In the genomic region with DNA sequence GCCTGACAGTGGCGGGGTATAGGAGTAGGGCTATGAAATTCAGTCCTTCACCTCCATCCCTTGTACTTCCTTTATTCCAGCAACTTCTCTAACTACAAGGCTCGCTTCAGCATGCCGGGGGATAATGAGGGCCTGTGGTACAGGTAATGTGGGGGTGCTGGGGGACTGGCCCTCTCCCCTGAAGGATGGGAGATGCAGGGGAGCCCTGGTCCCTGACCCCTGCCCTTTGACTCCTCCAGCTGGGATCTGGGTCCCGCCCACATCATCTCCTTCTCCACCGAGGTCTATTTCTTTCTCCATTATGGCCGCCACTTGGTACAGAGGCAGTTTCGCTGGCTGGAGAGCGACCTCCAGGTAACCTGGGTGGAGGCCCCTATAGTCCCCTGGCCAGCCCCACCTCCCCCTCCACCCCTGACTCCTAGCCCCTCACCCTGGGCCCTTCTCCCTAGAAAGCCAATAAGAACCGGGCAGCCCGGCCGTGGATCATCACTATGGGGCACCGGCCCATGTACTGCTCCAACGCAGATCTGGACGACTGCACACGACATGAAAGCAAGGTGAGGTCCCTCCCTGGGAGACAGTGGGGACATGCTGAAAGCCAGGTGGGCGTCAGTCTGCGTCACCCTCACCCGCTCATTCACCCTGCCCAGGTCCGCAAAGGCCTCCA, we compare ENCODE assay signal across 36 cellular contexts. TPM values are rescaled to one million over a fixed set of nuclear protein-coding genes. Genes with fewer than 3 reads are reported as not detected.
"Had no signal": no experiment of that assay in that cellular context is flagged by ENCODE, and none has a peak within 500 bp of the region (broad histone marks: within the 10 kb centered on the region; RNA-seq: fewer than 3 reads in every experiment).

No MANE protein-coding gene starts in this region.

- H3K4me1 ChIP-seq: gastroesophageal sphincter, heart right ventricle had no signal

- ATAC-seq: activated naive CD4-positive, alpha-beta T cell treated with anti-CD3 and anti-CD28 coated beads, Interleukin-2, amount 50 U/mL, for 72 hours; activated T-cell treated with anti-CD3 and anti-CD28 coated beads, Interleukin-2, amount 50 U/mL, for 72 hours; effector memory CD8-positive, alpha-beta T cell; gastroesophageal sphincter; WTC11 had no signal

- H3K4me3 ChIP-seq: coronary artery, dorsolateral prefrontal cortex, esophagus squamous epithelium, gastroesophageal sphincter, heart right ventricle had no signal

- H3K27ac ChIP-seq: brain microvascular endothelial cell, coronary artery, epithelial cell of prostate, esophagus squamous epithelium, gastroesophageal sphincter, heart right ventricle, VCaP had no signal

- DNase-seq: activated CD4-positive, alpha-beta memory T cell treated with anti-CD3 and anti-CD28 coated beads, Interleukin-2, amount 10 ng/mL, durations not matched to agents 7 days and 5 days; activated CD4-positive, alpha-beta T cell treated with anti-CD3 and anti-CD28 coated beads for 1 hour; activated CD4-positive, alpha-beta T cell treated with anti-CD3 and anti-CD28 coated beads for 4 hours; activated CD4-positive, alpha-beta T cell treated with anti-CD3 and anti-CD28 coated beads, Interleukin-2, amount 10 ng/mL, durations not matched to agents 7 days and 5 days; activated CD4-positive, alpha-beta T cell treated with anti-CD3 and anti-CD28 coated beads, Interleukin-2, amount 50 U/mL, for 4 hours; activated CD8-positive, alpha-beta memory T cell treated with anti-CD3 and anti-CD28 coated beads, Interleukin-2, amount 50 U/mL, for 48 hours; activated gamma-delta T cell; activated naive CD4-positive, alpha-beta T cell; activated naive CD4-positive, alpha-beta T cell treated with anti-CD3 and anti-CD28 coated beads, Interleukin-2, amount 10 ng/mL, durations not matched to agents 7 days and 5 days; activated T-cell treated with anti-CD3 and anti-CD28 coated beads for 4 hours; activated T-cell treated with anti-CD3 and anti-CD28 coated beads, Interleukin-2, amount 50 U/mL, for 24 hours; activated T-cell treated with anti-CD3 and anti-CD28 coated beads, Interleukin-2, amount 50 U/mL, for 72 hours; amniotic stem cell; anterior cingulate cortex; brain microvascular endothelial cell; dorsolateral prefrontal cortex; effector memory CD8-positive, alpha-beta T cell; esophagus squamous epithelium; foreskin melanocyte; heart right ventricle; T-helper 2 cell had no signal

- H3K9me3 Mint-ChIP-seq: activated CD4-positive, alpha-beta memory T cell treated with anti-CD3 and anti-CD28 coated beads, Interleukin-2, amount 10 ng/mL, durations not matched to agents 7 days and 5 days; activated CD4-positive, alpha-beta T cell treated with anti-CD3 and anti-CD28 coated beads, Interleukin-2, amount 10 ng/mL, durations not matched to agents 7 days and 5 days; activated naive CD4-positive, alpha-beta T cell treated with anti-CD3 and anti-CD28 coated beads, Interleukin-2, amount 10 ng/mL, durations not matched to agents 7 days and 5 days; activated naive CD4-positive, alpha-beta T cell treated with anti-CD3 and anti-CD28 coated beads, Interleukin-2, amount 50 U/mL, for 72 hours; activated T-cell treated with anti-CD3 and anti-CD28 coated beads, Interleukin-2, amount 50 U/mL, for 24 hours; activated T-cell treated with anti-CD3 and anti-CD28 coated beads, Interleukin-2, amount 50 U/mL, for 72 hours; central memory CD8-positive, alpha-beta T cell; dendritic cell treated with granulocyte-macrophage colony-stimulating factor and Interleukin-4, amounts not matched to agents 40 ng/mL and 50 ng/mL, for 4 days; effector memory CD8-positive, alpha-beta T cell had no signal

- H3K27ac Mint-ChIP-seq: activated CD4-positive, alpha-beta memory T cell treated with anti-CD3 and anti-CD28 coated beads, Interleukin-2, amount 10 ng/mL, durations not matched to agents 7 days and 5 days; activated CD4-positive, alpha-beta T cell treated with anti-CD3 and anti-CD28 coated beads, Interleukin-2, amount 10 ng/mL, durations not matched to agents 7 days and 5 days; activated naive CD4-positive, alpha-beta T cell treated with anti-CD3 and anti-CD28 coated beads, Interleukin-2, amount 10 ng/mL, durations not matched to agents 7 days and 5 days; activated T-cell treated with anti-CD3 and anti-CD28 coated beads, Interleukin-2, amount 50 U/mL, for 24 hours; activated T-cell treated with anti-CD3 and anti-CD28 coated beads, Interleukin-2, amount 50 U/mL, for 72 hours; dendritic cell treated with granulocyte-macrophage colony-stimulating factor and Interleukin-4, amounts not matched to agents 40 ng/mL and 50 ng/mL, for 4 days; effector memory CD8-positive, alpha-beta T cell; WTC11 had no signal

- H3K9me3 ChIP-seq: esophagus squamous epithelium, gastroesophageal sphincter, heart right ventricle had no signal

- H3K4me3 Mint-ChIP-seq: activated CD4-positive, alpha-beta memory T cell treated with anti-CD3 and anti-CD28 coated beads, Interleukin-2, amount 10 ng/mL, durations not matched to agents 7 days and 5 days; activated CD4-positive, alpha-beta T cell treated with anti-CD3 and anti-CD28 coated beads, Interleukin-2, amount 10 ng/mL, durations not matched to agents 7 days and 5 days; activated naive CD4-positive, alpha-beta T cell treated with anti-CD3 and anti-CD28 coated beads, Interleukin-2, amount 10 ng/mL, durations not matched to agents 7 days and 5 days; activated T-cell treated with anti-CD3 and anti-CD28 coated beads, Interleukin-2, amount 50 U/mL, for 24 hours; activated T-cell treated with anti-CD3 and anti-CD28 coated beads, Interleukin-2, amount 50 U/mL, for 72 hours; central memory CD8-positive, alpha-beta T cell; dendritic cell treated with granulocyte-macrophage colony-stimulating factor and Interleukin-4, amounts not matched to agents 40 ng/mL and 50 ng/mL, for 4 days; effector memory CD8-positive, alpha-beta T cell; WTC11 had no signal

- H3K36me3 ChIP-seq: brain microvascular endothelial cell, esophagus squamous epithelium, gastroesophageal sphincter, heart right ventricle had no signal

- H3K4me1 Mint-ChIP-seq: activated CD4-positive, alpha-beta memory T cell treated with anti-CD3 and anti-CD28 coated beads, Interleukin-2, amount 10 ng/mL, durations not matched to agents 7 days and 5 days; activated CD4-positive, alpha-beta T cell treated with anti-CD3 and anti-CD28 coated beads, Interleukin-2, amount 10 ng/mL, durations not matched to agents 7 days and 5 days; activated naive CD4-positive, alpha-beta T cell treated with anti-CD3 and anti-CD28 coated beads, Interleukin-2, amount 10 ng/mL, durations not matched to agents 7 days and 5 days; central memory CD8-positive, alpha-beta T cell had no signal

- H3K36me3 Mint-ChIP-seq: activated naive CD4-positive, alpha-beta T cell treated with anti-CD3 and anti-CD28 coated beads, Interleukin-2, amount 10 ng/mL, durations not matched to agents 7 days and 5 days; activated naive CD4-positive, alpha-beta T cell treated with anti-CD3 and anti-CD28 coated beads, Interleukin-2, amount 50 U/mL, for 72 hours had no signal

RNA-seq across cellular contexts. Expression of gene ACP7, which starts 16.5 kb away (rescaled TPM):
- total RNA-seq: activated CD4-positive, alpha-beta memory T cell treated with anti-CD3 and anti-CD28 coated beads, Interleukin-2, amount 10 ng/mL, durations not matched to agents 7 days and 5 days; activated CD4-positive, alpha-beta T cell treated with anti-CD3 and anti-CD28 coated beads, Interleukin-2, amount 10 ng/mL, durations not matched to agents 7 days and 5 days; activated T-cell treated with anti-CD3 and anti-CD28 coated beads, Interleukin-2, amount 50 U/mL, for 72 hours; astrocyte; cardiac septum; cerebellum; fibroblast of lung; fibroblast of villous mesenchyme; glomerular endothelial cell; heart right ventricle; T-helper 1 cell treated with Interleukin-12 subunit alpha and Interleukin-12 subunit beta and Interleukin-4 antibody, amounts not matched to agents 30 ng/mL and 1 ng/mL, for 36 hours had no signal
- polyA plus RNA-seq: fibroblast of lung, heart right ventricle had no signal
